Comparison of ENCODE assay signal across 21 cellular contexts in genomic region chr10:132066812-132067211, GRCh38. TPM values are rescaled to one million over a fixed set of nuclear protein-coding genes. Genes with fewer than 3 reads are reported as not detected.
DNase-seq lines count a peak whose midpoint lies in the region; ATAC-seq and TF ChIP-seq lines count a peak whose summit lies in the region.
"Had no signal": no experiment of that assay in that cellular context is flagged by ENCODE, and none has a peak within 500 bp of the region (broad histone marks: within the 10 kb centered on the region; RNA-seq: fewer than 3 reads in every experiment).

No MANE protein-coding gene starts in this region.

- H3K36me3 ChIP-seq in H7 (replicated peaks; ENCODE audit: control insufficient read depth, insufficient read depth, low read length), result no peaks in the 10 kb centered on the region
- H3K36me3 ChIP-seq in lower lobe of right lung, result no peaks in the 10 kb centered on the region
- H3K36me3 ChIP-seq: BLaER1, neutrophil, thoracic aorta had no signal

- H3K4me3 ChIP-seq in H7 (ENCODE audit: insufficient read depth, low read depth, low read length), result no peak overlapping the region
- peak overlapping the region; percentile 50 for H3K4me3 ChIP-seq in lower lobe of right lung
- H3K4me3 ChIP-seq: BLaER1 had no signal

- H3K27me3 ChIP-seq in H7 (ENCODE audit: control insufficient read depth, insufficient read depth, low read length) (no peaks in the 10 kb centered on the region), lower lobe of right lung (ENCODE audit: low read depth) (peaks cover 6% of the 10 kb centered on the region)

- intact Hi-C loops in lower lobe of right lung (cut with DNase I), result no loop called here

- H3K9me3 ChIP-seq in lower lobe of right lung, result no peaks in the 10 kb centered on the region
- H3K9me3 ChIP-seq: BLaER1, neutrophil, thoracic aorta had no signal

- TF ChIP-seq CTCF in lower lobe of right lung (IDR thresholded peaks at IDR 0.05), result no peak

- peak; percentile 50 for DNase-seq in H7
- no peak for DNase-seq in lower lobe of right lung
- no peak for DNase-seq in substantia nigra (lab: John Stamatoyannopoulos, UW)
- no peak for DNase-seq in SIG-M5 treated with dmso at 0.1 percent for 504 hours (lab: John Stamatoyannopoulos, UW; ENCODE audit: unreplicated experiment)
- DNase-seq in stimulated activated CD8-positive, alpha-beta memory T cell treated with anti-CD3 and anti-CD28 coated beads, Interleukin-4, amount 100 ng/mL, for 48 hours, result no peak
- DNase-seq: activated CD4-positive, alpha-beta T cell treated with anti-CD3 and anti-CD28 coated beads, Interleukin-2, amount 10 ng/mL, durations not matched to agents 7 days and 5 days; activated T-cell treated with anti-CD3 and anti-CD28 coated beads, Interleukin-2, amount 50 U/mL, for 1 hour; effector CD8-positive, alpha-beta T cell; KBM-7; NCI-H1092 treated with DMSO at 0.1 percent for 48 hours; NCI-H2107; NCI-H774; RPMI8226 had no signal

- peaks cover 6% of the 10 kb centered on the region for H3K4me1 ChIP-seq in lower lobe of right lung

- H3K27ac ChIP-seq in angular gyrus (ENCODE audit: low read depth, low read length), result peak overlapping the region; percentile 88
- H3K27ac ChIP-seq in lower lobe of right lung, result no peak overlapping the region
- H3K27ac ChIP-seq in substantia nigra (ENCODE audit: low read depth, low read length, poor library complexity, severe bottlenecking), result peak overlapping the region; percentile 86
- H3K27ac ChIP-seq: BLaER1, neutrophil, thoracic aorta had no signal

- ATAC-seq in lower lobe of right lung (no peak), HG03342 (IDR thresholded peaks at IDR 0.05; ENCODE audit: unreplicated experiment) (no peak)
- ATAC-seq: activated naive CD4-positive, alpha-beta T cell treated with anti-CD3 and anti-CD28 coated beads, Interleukin-2, amount 50 U/mL, for 72 hours had no signal

RNA-seq across cellular contexts. Expression of gene JAKMIP3, which starts 1.1 kb away (rescaled TPM):
- 0.42 and 0.63 TPM in 2 replicates for total RNA-seq in H7 (2014; rRNA removed; shearing (Covaris generic))
- total RNA-seq in lower lobe of right lung, result 0.18 TPM
- total RNA-seq: bronchial epithelial cell, kidney epithelial cell had no signal
